28 cellular contexts compared by ENCODE assay signal in genomic region chr11:111963786-111964385, GRCh38. TPM values are rescaled to one million over a fixed set of nuclear protein-coding genes. Genes with fewer than 3 reads are reported as not detected.
A peak's percentile ranks its signal among the peaks of the same experiment; 100 is the strongest.
DNase-seq lines count a peak whose midpoint lies in the region; ATAC-seq, FAIRE-seq and TF ChIP-seq lines count a peak whose summit lies in the region.
"Had no signal": no experiment of that assay in that cellular context is flagged by ENCODE, and none has a peak within 500 bp of the region (broad histone marks: within the 10 kb centered on the region; RNA-seq: fewer than 3 reads in every experiment).

No MANE protein-coding gene starts in this region.

- intact Hi-C loops in esophagus squamous epithelium (cut with DNase I) = no loop called here

- WGBS in esophagus squamous epithelium, 2 donors = 42 to 50% methylated on average over 6 of the region's 6 CpGs

- H3K9me3 Mint-ChIP-seq in activated T-cell treated with anti-CD3 and anti-CD28 coated beads, Interleukin-2, amount 50 U/mL, for 4 hours = no peaks in the 10 kb centered on the region
- H3K9me3 Mint-ChIP-seq: activated naive CD4-positive, alpha-beta T cell treated with anti-CD3 and anti-CD28 coated beads, Interleukin-2, amount 10 ng/mL, durations not matched to agents 7 days and 5 days; CD8-positive, alpha-beta memory T cell had no signal

- no peaks in the 10 kb centered on the region for H3K9me3 ChIP-seq in esophagus squamous epithelium
- H3K9me3 ChIP-seq: gastrocnemius medialis had no signal

- H3K27ac ChIP-seq in esophagus squamous epithelium = peak overlapping the region in 3 of 4 donors; percentile 25 to 55 (median 52)
- H3K27ac ChIP-seq: gastrocnemius medialis had no signal

- H3K4me3 ChIP-seq in esophagus squamous epithelium = no peak overlapping the region
- H3K4me3 ChIP-seq: gastrocnemius medialis had no signal

- ATAC-seq in activated T-cell treated with anti-CD3 and anti-CD28 coated beads, Interleukin-2, amount 50 U/mL, for 4 hours = peak; percentile 69 to 83
- ATAC-seq: gastrocnemius medialis, SK-N-SH treated with all-trans-retinoic acid at 6 μM for 48 hours had no signal

- TF ChIP-seq POLR2A in esophagus squamous epithelium (IDR thresholded peaks at IDR 0.05) = no peak

- H3K4me1 Mint-ChIP-seq in activated T-cell treated with anti-CD3 and anti-CD28 coated beads, Interleukin-2, amount 50 U/mL, for 4 hours (ENCODE audit: low read depth) = peaks cover 3% of the 10 kb centered on the region
- H3K4me1 Mint-ChIP-seq: activated naive CD4-positive, alpha-beta T cell treated with anti-CD3 and anti-CD28 coated beads, Interleukin-2, amount 10 ng/mL, durations not matched to agents 7 days and 5 days; CD8-positive, alpha-beta memory T cell had no signal

- no peak overlapping the region for H3K4me3 Mint-ChIP-seq in activated T-cell treated with anti-CD3 and anti-CD28 coated beads, Interleukin-2, amount 50 U/mL, for 4 hours
- H3K4me3 Mint-ChIP-seq: activated naive CD4-positive, alpha-beta T cell treated with anti-CD3 and anti-CD28 coated beads, Interleukin-2, amount 10 ng/mL, durations not matched to agents 7 days and 5 days; CD8-positive, alpha-beta memory T cell had no signal

- H3K27me3 Mint-ChIP-seq in activated T-cell treated with anti-CD3 and anti-CD28 coated beads, Interleukin-2, amount 50 U/mL, for 4 hours (ENCODE audit: low read depth) = no peaks in the 10 kb centered on the region
- H3K27me3 Mint-ChIP-seq: activated naive CD4-positive, alpha-beta T cell treated with anti-CD3 and anti-CD28 coated beads, Interleukin-2, amount 10 ng/mL, durations not matched to agents 7 days and 5 days; progenitor cell of endocrine pancreas had no signal

- H3K4me1 ChIP-seq in esophagus squamous epithelium = peaks cover 3 to 47% (median 5%) of the 10 kb centered on the region in 3 donors
- H3K4me1 ChIP-seq: gastrocnemius medialis had no signal

- peak; percentile 56 for DNase-seq in stimulated activated CD4-positive, alpha-beta T cell treated with anti-CD3 and anti-CD28 coated beads, Interleukin-1b, Interleukin-23, amount 100 ng/mL, for 48 hours
- DNase-seq in stimulated activated CD4-positive, alpha-beta T cell treated with anti-CD3 and anti-CD28 coated beads, Interleukin-4, amount 100 ng/mL, for 24 hours = no peak
- no peak for DNase-seq in activated T-cell treated with anti-CD3 and anti-CD28 coated beads, Interleukin-2, amount 50 U/mL, for 4 hours
- DNase-seq in esophagus squamous epithelium (lab: John Stamatoyannopoulos, UW) = no peak
- DNase-seq in NCI-H446 treated with DMSO at 0.1 percent for 48 hours (lab: John Stamatoyannopoulos, UW) = no peak
- no peak for DNase-seq in cerebellum (ENCODE audit: low spot score)
- no peak for DNase-seq in GM19239 (ENCODE audit: insufficient read length, low spot score)
- DNase-seq: activated CD4-positive, CD25-positive, alpha-beta regulatory T cell; activated CD8-positive, alpha-beta memory T cell treated with anti-CD3 and anti-CD28 coated beads, Interleukin-2, amount 50 U/mL, for 4 hours; activated naive CD4-positive, alpha-beta T cell treated with anti-CD3 and anti-CD28 coated beads, Interleukin-2, amount 10 ng/mL, durations not matched to agents 7 days and 5 days; AML-193; CD8-positive, alpha-beta memory T cell; gastrocnemius medialis; GDM1; H7; hypothalamus; NCI-H2171; NCI-H526; RPMI8226; stimulated activated CD4-positive, alpha-beta T cell treated with anti-CD3 and anti-CD28 coated beads, Interleukin-2, amount 100 ng/mL, for 24 hours; stimulated activated naive CD4-positive, alpha-beta T cell; T1000 had no signal

- no peak for FAIRE-seq in GM19239 (lab: Jason Lieb, UNC)
- FAIRE-seq: astrocyte, GM18507, islet of Langerhans had no signal

- TF ChIP-seq CTCF in esophagus squamous epithelium (IDR thresholded peaks at IDR 0.05) = no peak

- H3K36me3 Mint-ChIP-seq in activated T-cell treated with anti-CD3 and anti-CD28 coated beads, Interleukin-2, amount 50 U/mL, for 4 hours (ENCODE audit: insufficient read depth) = peaks cover 4% of the 10 kb centered on the region
- H3K36me3 Mint-ChIP-seq: activated naive CD4-positive, alpha-beta T cell treated with anti-CD3 and anti-CD28 coated beads, Interleukin-2, amount 10 ng/mL, durations not matched to agents 7 days and 5 days had no signal

- no peaks in the 10 kb centered on the region for H3K27me3 ChIP-seq in esophagus squamous epithelium
- H3K27me3 ChIP-seq: gastrocnemius medialis had no signal

- H3K36me3 ChIP-seq in esophagus squamous epithelium = peaks cover 0 to 9% (median 0%) of the 10 kb centered on the region in 3 donors
- H3K36me3 ChIP-seq: gastrocnemius medialis had no signal

RNA-seq across cellular contexts. Expression of gene DIXDC1, which starts 26.7 kb away (rescaled TPM):
- 10 to 100 TPM in 2 of 3 donors, 1 to 10 TPM in 1; 5.2 to 22.7 (median 21.2) TPM for total RNA-seq in activated T-cell treated with anti-CD3 and anti-CD28 coated beads, Interleukin-2, amount 50 U/mL, for 4 hours
- total RNA-seq in esophagus squamous epithelium = 10 to 100 TPM in 2 of 4 donors, 1 to 10 TPM in 2; 2.8 to 26.1 (median 9.2) TPM
- total RNA-seq in cerebellum = 45.7 TPM

RNA-seq across cellular contexts. Expression of gene C11orf52, which starts 45.2 kb away (rescaled TPM):
- total RNA-seq in activated T-cell treated with anti-CD3 and anti-CD28 coated beads, Interleukin-2, amount 50 U/mL, for 4 hours = not detected
- total RNA-seq in esophagus squamous epithelium = 10 to 100 TPM in 1 of 4 donors, 1 to 10 TPM in 3; 2.4 to 10.2 (median 3.7) TPM
- total RNA-seq in cerebellum = not detected
- total RNA-seq: CD8-positive, alpha-beta memory T cell had no signal

RNA-seq across cellular contexts. Expression of gene HSPB2, which starts 51.4 kb away (rescaled TPM):
- total RNA-seq in activated T-cell treated with anti-CD3 and anti-CD28 coated beads, Interleukin-2, amount 50 U/mL, for 4 hours = not detected
- total RNA-seq in esophagus squamous epithelium (under 1 TPM in 1 of 4 donors, not detected in 3; 0.19 TPM), cerebellum (0.27 TPM)
- total RNA-seq: astrocyte; CD8-positive, alpha-beta memory T cell; epithelial cell of proximal tubule; H7; progenitor cell of endocrine pancreas had no signal

RNA-seq across cellular contexts. Expression of gene CRYAB, which starts 52.3 kb away (rescaled TPM):
- total RNA-seq in activated T-cell treated with anti-CD3 and anti-CD28 coated beads, Interleukin-2, amount 50 U/mL, for 4 hours = under 1 TPM in 1 of 3 donors, not detected in 2; 0.35 TPM
- total RNA-seq in esophagus squamous epithelium = 10 to 100 TPM; 22.9 to 85.0 (median 45.2) TPM
- total RNA-seq in cerebellum = 6.0 TPM
- total RNA-seq: CD8-positive, alpha-beta memory T cell; progenitor cell of endocrine pancreas had no signal
